Comparison of ENCODE assay signal across 11 cellular contexts in the genomic region with DNA sequence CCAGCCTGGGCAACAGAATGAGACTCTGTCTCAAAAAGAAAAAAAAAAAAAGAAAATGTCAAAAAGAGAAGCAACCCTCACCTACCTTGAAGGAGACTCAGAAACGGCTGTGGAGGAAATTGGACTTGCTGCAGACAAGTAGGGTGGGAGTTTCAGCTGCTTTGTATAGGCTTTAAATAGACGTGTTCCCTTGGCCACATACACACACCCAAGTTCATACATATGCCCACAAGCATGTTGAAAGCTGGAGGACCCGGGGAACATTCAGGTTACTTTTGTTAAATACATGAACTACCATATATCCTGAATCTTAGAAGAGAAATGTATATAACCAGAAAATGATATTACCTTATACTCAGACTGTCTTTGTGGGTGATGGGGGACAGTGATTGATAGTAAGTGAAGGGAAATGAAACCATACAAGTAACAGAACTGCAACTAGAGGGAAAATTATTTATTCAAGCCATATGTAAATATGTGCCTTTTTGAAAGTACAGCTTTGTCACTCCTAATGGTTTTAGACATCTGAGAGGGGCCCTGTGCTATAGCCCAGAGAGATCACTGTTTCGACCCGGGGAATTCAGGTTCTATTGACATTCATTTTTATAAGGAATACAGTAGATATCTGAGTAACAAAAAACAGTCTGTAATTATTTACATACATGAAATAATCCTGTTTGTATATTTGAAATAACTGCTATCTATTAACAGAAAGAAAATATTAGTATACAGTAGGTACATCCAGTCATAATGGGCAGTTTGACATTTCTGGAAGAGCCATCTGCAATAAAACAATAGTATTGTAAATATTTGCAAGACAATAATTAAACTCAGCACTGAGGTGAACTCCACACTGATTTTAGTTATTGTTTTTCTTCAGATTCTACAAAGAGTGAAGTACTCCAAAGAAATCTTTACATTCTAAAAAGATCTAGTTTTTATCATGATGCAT. TPM values are rescaled to one million over a fixed set of nuclear protein-coding genes. Genes with fewer than 3 reads are reported as not detected.
A peak's percentile ranks its signal among the peaks of the same experiment; 100 is the strongest.
DNase-seq lines count a peak whose midpoint lies in the region; ATAC-seq and TF ChIP-seq lines count a peak whose summit lies in the region.
"Had no signal": no experiment of that assay in that cellular context is flagged by ENCODE, and none has a peak within 500 bp of the region (broad histone marks: within the 10 kb centered on the region; RNA-seq: fewer than 3 reads in every experiment).

No MANE protein-coding gene starts in this region.

- H2BK120ac ChIP-seq in mesenchymal stem cell (ENCODE audit: low read depth, low read length), result no peak overlapping the region

- H3K4me3 Mint-ChIP-seq in endothelial cell (ENCODE audit: unreplicated experiment), result no peak overlapping the region
- H3K4me3 Mint-ChIP-seq: endodermal cell had no signal

- no peak for TF ChIP-seq CTCF in endothelial cell (IDR thresholded peaks at IDR 0.05; ENCODE audit: unreplicated experiment)

- DNase-seq in mesenchymal stem cell, result no peak
- DNase-seq in endothelial cell (ENCODE audit: low spot score), result no peak
- DNase-seq in NCI-H2171 treated with DMSO at 0.1 percent for 48 hours (lab: John Stamatoyannopoulos, UW), result no peak
- DNase-seq in DMS153 treated with DMSO at 0.1 percent for 48 hours (lab: John Stamatoyannopoulos, UW; ENCODE audit: unreplicated experiment), result no peak
- no peak for DNase-seq in globus pallidus (ENCODE audit: low spot score)
- DNase-seq: activated gamma-delta T cell, endodermal cell had no signal

- H3K4me3 ChIP-seq in mesenchymal stem cell (ENCODE audit: insufficient read depth in 1 of 2, low read depth in 1 of 2, low read length in 2 of 2), result no peak overlapping the region

- no peak overlapping the region for H4K91ac ChIP-seq in mesenchymal stem cell (ENCODE audit: low read length)

- ATAC-seq in GM18861 (IDR thresholded peaks at IDR 0.05; ENCODE audit: unreplicated experiment), result peak; percentile 92
- peak; percentile 94 for ATAC-seq in GM21619 (IDR thresholded peaks at IDR 0.05; ENCODE audit: unreplicated experiment)
- ATAC-seq in HG03342 (IDR thresholded peaks at IDR 0.05; ENCODE audit: unreplicated experiment), result peak; percentile 90

- H3K79me1 ChIP-seq in mesenchymal stem cell (replicated peaks; ENCODE audit: low read length, poor library complexity, severe bottlenecking), result no peaks in the 10 kb centered on the region

- H3K36me3 Mint-ChIP-seq in endothelial cell (ENCODE audit: low read depth, unreplicated experiment), result no peaks in the 10 kb centered on the region

- H3K27me3 ChIP-seq in mesenchymal stem cell (ENCODE audit: control insufficient read depth in 1 of 2, insufficient read depth in 1 of 2, low read length in 2 of 2), result no peaks in the 10 kb centered on the region

- H3K14ac ChIP-seq in mesenchymal stem cell (ENCODE audit: low read length in 2 of 2), result no peak overlapping the region

- H3K9ac ChIP-seq in mesenchymal stem cell (ENCODE audit: low read length), result peak overlapping the region; percentile 13
- H3K9ac ChIP-seq: parathyroid adenoma had no signal

- H3K4me2 ChIP-seq in mesenchymal stem cell (ENCODE audit: low read length, poor library complexity, severe bottlenecking), result no peak overlapping the region

- H3K4me1 Mint-ChIP-seq in endothelial cell (ENCODE audit: unreplicated experiment), result no peaks in the 10 kb centered on the region

- no peaks in the 10 kb centered on the region for H3K36me3 ChIP-seq in mesenchymal stem cell (ENCODE audit: control insufficient read depth in 1 of 2, insufficient read depth in 2 of 2, low read depth in 1 of 2, low read length in 2 of 2)

- H3K27ac ChIP-seq in mesenchymal stem cell (ENCODE audit: low read length, poor library complexity, severe bottlenecking), result no peak overlapping the region
- H3K27ac ChIP-seq: parathyroid adenoma had no signal

- H2BK15ac ChIP-seq in mesenchymal stem cell (ENCODE audit: low read depth, poor library complexity, severe bottlenecking), result no peak overlapping the region

- no peak overlapping the region for H3K23ac ChIP-seq in mesenchymal stem cell (ENCODE audit: low read length in 2 of 2)

- H2AFZ ChIP-seq in mesenchymal stem cell (ENCODE audit: low read depth, low read length), result no peak overlapping the region
- H2AFZ ChIP-seq: parathyroid adenoma had no signal

- H4K8ac ChIP-seq in mesenchymal stem cell (ENCODE audit: low read length), result no peak overlapping the region

- H2BK5ac ChIP-seq in mesenchymal stem cell (ENCODE audit: low read depth, low read length, poor library complexity, severe bottlenecking), result no peak overlapping the region

- no peak overlapping the region for H2AK5ac ChIP-seq in mesenchymal stem cell (ENCODE audit: low read length, severe bottlenecking)

- peaks cover 2% of the 10 kb centered on the region for H3K27me3 Mint-ChIP-seq in endothelial cell (ENCODE audit: unreplicated experiment)

- H3K18ac ChIP-seq in mesenchymal stem cell (ENCODE audit: low read depth in 1 of 2, low read length in 2 of 2), result no peak overlapping the region

- H3K9me3 ChIP-seq in mesenchymal stem cell (ENCODE audit: control insufficient read depth, low read length), result peaks cover 9% of the 10 kb centered on the region

- WGBS in mesenchymal stem cell, result 83% methylated on average over 1 of the region's 5 CpGs

- H3K9me3 Mint-ChIP-seq in endothelial cell (ENCODE audit: unreplicated experiment), result peaks cover 5% of the 10 kb centered on the region

- no peak overlapping the region for H3K4ac ChIP-seq in mesenchymal stem cell (ENCODE audit: low read depth in 1 of 2, low read length in 2 of 2)

- H3K27ac Mint-ChIP-seq in endothelial cell (ENCODE audit: unreplicated experiment), result no peak overlapping the region
- H3K27ac Mint-ChIP-seq: endodermal cell had no signal

- no peak overlapping the region for H2BK12ac ChIP-seq in mesenchymal stem cell (ENCODE audit: low read length in 2 of 2)

- H3K4me1 ChIP-seq in mesenchymal stem cell (ENCODE audit: control insufficient read depth, insufficient read depth, low read depth, low read length), result no peaks in the 10 kb centered on the region

RNA-seq across cellular contexts. Expression of a gene that starts 48.0 kb away (rescaled TPM):
- 69.8 TPM for polyA plus RNA-seq in mesenchymal stem cell (2013, experiment 1 of 2)
- 65.2 TPM for polyA plus RNA-seq in mesenchymal stem cell (2013, experiment 2 of 2)
- total RNA-seq in endothelial cell (ENCODE audit: unreplicated experiment), result 72.5 TPM
